33 cellular contexts compared by ENCODE assay signal in the genomic region with DNA sequence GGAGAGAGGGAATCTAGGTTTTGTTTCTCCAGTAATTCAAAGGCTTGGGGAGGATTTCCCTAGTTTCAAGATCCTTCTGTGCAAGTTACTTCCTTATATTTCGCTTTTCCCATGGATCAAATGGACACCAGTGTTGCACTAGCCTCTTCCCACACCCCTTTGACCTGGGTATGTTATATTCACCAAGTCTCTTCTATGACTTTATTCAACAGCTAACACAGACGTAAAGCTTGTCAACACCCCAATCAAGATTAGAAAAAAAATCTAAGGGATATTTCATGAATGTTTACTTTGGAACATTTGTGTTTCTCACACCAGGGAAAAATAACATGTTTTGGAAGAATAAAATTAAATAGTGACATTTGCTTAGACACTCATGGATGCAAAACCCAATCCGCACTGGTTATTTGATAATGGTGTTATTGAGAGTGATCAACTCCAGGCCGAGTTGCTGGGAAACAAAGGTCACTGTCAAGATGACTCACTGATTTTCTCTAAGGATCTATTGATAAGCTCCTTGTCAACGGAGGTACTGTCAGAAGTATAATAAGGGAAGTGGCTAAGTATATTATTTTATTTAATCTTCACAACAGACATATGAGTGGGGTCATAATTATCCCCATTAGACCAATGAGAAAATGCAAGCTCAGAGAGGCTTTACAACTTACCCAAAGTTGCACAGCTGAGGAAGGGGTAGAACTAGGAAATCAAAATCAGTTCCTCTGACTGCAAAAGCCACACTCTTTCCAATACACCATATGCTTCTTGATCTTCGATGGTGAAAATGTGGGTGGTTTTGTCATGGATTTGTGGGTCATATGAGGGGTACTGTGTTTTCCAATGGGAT. TPM values are rescaled to one million over a fixed set of nuclear protein-coding genes. Genes with fewer than 3 reads are reported as not detected.
DNase-seq lines count a peak whose midpoint lies in the region; ATAC-seq and TF ChIP-seq lines count a peak whose summit lies in the region.
"Had no signal": no experiment of that assay in that cellular context is flagged by ENCODE, and none has a peak within 500 bp of the region (broad histone marks: within the 10 kb centered on the region; RNA-seq: fewer than 3 reads in every experiment).

No MANE protein-coding gene starts in this region.

- H3K79me2 ChIP-seq in SK-N-SH (ENCODE audit: insufficient read depth), result peaks cover 95% of the 10 kb centered on the region
- H3K79me2 ChIP-seq in hepatocyte, result peaks cover 82% of the 10 kb centered on the region

- TF ChIP-seq EP300 in SK-N-SH (IDR thresholded peaks at IDR 0.05; ENCODE audit: borderline replicate concordance in 1 of 2, low read depth in 1 of 2, low read length in 1 of 2) (no peak), transverse colon (IDR thresholded peaks at IDR 0.05; ENCODE audit: low read depth) (no peak)

- intact Hi-C loops in tibial artery (cut with DNase I; ENCODE audit: low total_unique reads) (no loop called here), transverse colon (cut with DNase I; ENCODE audit: low total_unique reads) (no loop called here)
- intact Hi-C loops in CD4-positive, alpha-beta memory T cell (cut with micrococcal nuclease), result no loop called here

- H3K27ac ChIP-seq in SK-N-SH (ENCODE audit: low read depth in 2 of 2, low read length in 1 of 2) (no peak overlapping the region), hepatocyte (peak overlapping the region; percentile 93), tibial artery (peak overlapping the region; percentile 77 to 80), transverse colon (peak overlapping the region in 2 of 4 donors; percentile 2 to 8)
- H3K27ac ChIP-seq in CD4-positive, alpha-beta memory T cell (ENCODE audit: low read depth, low read length), result no peak overlapping the region
- H3K27ac ChIP-seq: testis, WERI-Rb-1 had no signal

- no peak for TF ChIP-seq RAD21 in SK-N-SH (IDR thresholded peaks at IDR 0.05; ENCODE audit: low read length)

- 87% methylated on average over 6 of the region's 6 CpGs for WGBS in SK-N-SH (ENCODE audit: low lambda C conversion rate)
- WGBS in hepatocyte (ENCODE audit: low lambda C conversion rate, missing lambda C conversion rate), result 69% methylated on average over 6 of the region's 6 CpGs
- WGBS in transverse colon (ENCODE audit: low coverage in 1 of 2), 2 donors, result 73 to 83% methylated on average over 5 to 6 of the region's 6 CpGs

- CTCF ChIA-PET in SK-N-SH (lab: Yijun Ruan, JAX), result interaction anchor here (0.8 to 1.2 kb wide), 3 partner anchors 10 to 59 kb away, joined by 3 to 5 read pairs (median 4); no protein-coding TSS in a partner anchor
- CTCF ChIA-PET in CD4-positive, alpha-beta memory T cell (lab: Charles Lee; ENCODE audit: partially characterized antibody), result interaction anchor here (0.8 to 1.5 kb wide), 3 partner anchors 45 to 53 kb away, joined by 3 to 4 read pairs (median 4); partner anchors contain the start of gene CREB3L2

- TF ChIP-seq CTCF in SK-N-SH (IDR thresholded peaks at IDR 0.05), result no peak
- TF ChIP-seq CTCF in hepatocyte (IDR thresholded peaks at IDR 0.05; ENCODE audit: poor library complexity), result no peak
- TF ChIP-seq CTCF in tibial artery (IDR thresholded peaks at IDR 0.05), result no peak
- no peak for TF ChIP-seq CTCF in transverse colon (IDR thresholded peaks at IDR 0.05)

- in situ Hi-C loops in transverse colon (cut with MboI; ENCODE audit: low pct_ligation_motif_present in 1 of 4, low pct_unique_long_range_greater_than_20kb in 1 of 4, low sequenced_read_pairs in 3 of 4), result no loop called here

- H3K4me1 Mint-ChIP-seq in activated T-helper 17 cell treated with anti-CD3 and anti-CD28 coated beads, Interleukin-2, amount 50 U/mL, for 72 hours, result peaks cover 16% of the 10 kb centered on the region
- H3K4me1 Mint-ChIP-seq in natural killer cell treated with Interleukin-12 subunit alpha and Interleukin-12 subunit beta and Interleukin-15 and Interleukin-18, amount 100 ng/mL, for 72 hours (ENCODE audit: low read depth in 2 of 2), result peaks cover 11 to 19% of the 10 kb centered on the region in 2 donors
- peaks cover 12 to 50% (median 31%) of the 10 kb centered on the region in 4 donors for H3K4me1 Mint-ChIP-seq in CD4-positive, alpha-beta memory T cell

- H3K36me3 ChIP-seq in SK-N-SH (replicated peaks in 1 of 2; ENCODE audit: control insufficient read depth in 1 of 2, insufficient read depth in 2 of 2, low read length in 1 of 2) (peaks cover 0 to 11% of the 10 kb centered on the region in 2 experiments), hepatocyte (replicated peaks; ENCODE audit: insufficient read depth, low read depth) (no peaks in the 10 kb centered on the region), tibial artery (no peaks in the 10 kb centered on the region), transverse colon (no peaks in the 10 kb centered on the region)
- no peaks in the 10 kb centered on the region for H3K36me3 ChIP-seq in CD4-positive, alpha-beta memory T cell (ENCODE audit: insufficient read depth, low read length)
- H3K36me3 ChIP-seq: ascending aorta, esophagus squamous epithelium, WERI-Rb-1 had no signal

- DNase-seq in SK-N-SH (no peak), hepatocyte (ENCODE audit: low spot score) (no peak), tibial artery (no peak), transverse colon (no peak)
- DNase-seq in natural killer cell treated with Interleukin-12 subunit alpha and Interleukin-12 subunit beta and Interleukin-15 and Interleukin-18, amount 100 ng/mL, for 72 hours (ENCODE audit: low spot score), result no peak
- no peak for DNase-seq in CD4-positive, alpha-beta memory T cell
- DNase-seq: 8988T; activated CD4-positive, alpha-beta T cell treated with anti-CD3 and anti-CD28 coated beads, Interleukin-2, amount 10 ng/mL, durations not matched to agents 24 days and 14 days; activated CD8-positive, alpha-beta memory T cell treated with anti-CD3 and anti-CD28 coated beads for 24 hours; activated effector memory CD4-positive, alpha-beta T cell treated with Interleukin-2 at 50 U/mL for 16 hours; activated naive CD8-positive, alpha-beta T cell treated with anti-CD3 and anti-CD28 coated beads for 36 hours; activated T-cell treated with anti-CD3 and anti-CD28 coated beads for 4 hours; C1 segment of cervical spinal cord; Calu3; caudate nucleus; DMS79; esophagus squamous epithelium; GDM1; naive thymus-derived CD8-positive, alpha-beta T cell; NCI-H1048; NCI-H1694 treated with DMSO at 0.1 percent for 48 hours; NCI-H446; NCI-H82; stimulated activated CD4-positive, alpha-beta T cell treated with anti-CD3 and anti-CD28 coated beads, Interleukin-1b, Interleukin-23, amount 100 ng/mL, for 48 hours; stimulated activated naive CD8-positive, alpha-beta T cell treated with anti-CD3 and anti-CD28 coated beads, Interleukin-15, Interleukin-2, amounts not matched to agents 100 U/mL and 50 U/mL, for 24 hours; T1000; testis; WERI-Rb-1 had no signal

- H3K9me2 ChIP-seq in SK-N-SH, result no peaks in the 10 kb centered on the region
- no peaks in the 10 kb centered on the region for H3K9me2 ChIP-seq in hepatocyte (replicated peaks; ENCODE audit: insufficient read depth)

- ATAC-seq in SK-N-SH treated with all-trans-retinoic acid at 6 μM for 48 hours, result no peak
- no peak for ATAC-seq in activated T-helper 17 cell treated with anti-CD3 and anti-CD28 coated beads, Interleukin-2, amount 50 U/mL, for 72 hours (replicated peaks)
- no peak for ATAC-seq in natural killer cell treated with Interleukin-12 subunit alpha and Interleukin-12 subunit beta and Interleukin-15 and Interleukin-18, amount 100 ng/mL, for 72 hours
- ATAC-seq: naive thymus-derived CD8-positive, alpha-beta T cell; stimulated activated naive CD8-positive, alpha-beta T cell treated with anti-CD3 and anti-CD28 coated beads, Interleukin-15, Interleukin-2, amounts not matched to agents 100 U/mL and 50 U/mL, for 24 hours had no signal

- no peak overlapping the region for H2AFZ ChIP-seq in SK-N-SH (ENCODE audit: low read depth)
- no peak overlapping the region for H2AFZ ChIP-seq in hepatocyte

- POLR2A ChIA-PET in SK-N-SH (lab: Yijun Ruan, JAX), result no interaction called here
- POLR2A ChIA-PET in CD4-positive, alpha-beta memory T cell (lab: Charles Lee; ENCODE audit: partially characterized antibody), result no interaction called here

- no peak overlapping the region for H3K4me3 Mint-ChIP-seq in activated T-helper 17 cell treated with anti-CD3 and anti-CD28 coated beads, Interleukin-2, amount 50 U/mL, for 72 hours
- no peak overlapping the region for H3K4me3 Mint-ChIP-seq in natural killer cell treated with Interleukin-12 subunit alpha and Interleukin-12 subunit beta and Interleukin-15 and Interleukin-18, amount 100 ng/mL, for 72 hours
- H3K4me3 Mint-ChIP-seq in CD4-positive, alpha-beta memory T cell, result peak overlapping the region in 1 of 8 donors; percentile 11
- H3K4me3 Mint-ChIP-seq: activated CD4-positive, alpha-beta T cell treated with anti-CD3 and anti-CD28 coated beads, Interleukin-2, amount 10 ng/mL, durations not matched to agents 24 days and 14 days; activated naive CD8-positive, alpha-beta T cell treated with anti-CD3 and anti-CD28 coated beads for 36 hours; dendritic cell treated with granulocyte-macrophage colony-stimulating factor and Interleukin-4, amounts not matched to agents 40 ng/mL and 50 ng/mL, for 4 days; naive thymus-derived CD8-positive, alpha-beta T cell had no signal

- H3K4me3 ChIP-seq in SK-N-SH (ENCODE audit: low read depth in 2 of 2, low read length in 1 of 2) (no peak overlapping the region), hepatocyte (no peak overlapping the region), tibial artery (no peak overlapping the region), transverse colon (no peak overlapping the region)
- H3K4me3 ChIP-seq in CD4-positive, alpha-beta memory T cell (ENCODE audit: low read length in 2 of 2), result no peak overlapping the region
- H3K4me3 ChIP-seq: ascending aorta, esophagus squamous epithelium, lung, testis had no signal

- H3K36me3 Mint-ChIP-seq in activated T-helper 17 cell treated with anti-CD3 and anti-CD28 coated beads, Interleukin-2, amount 50 U/mL, for 72 hours (ENCODE audit: low read depth), result no peaks in the 10 kb centered on the region
- H3K36me3 Mint-ChIP-seq in natural killer cell treated with Interleukin-12 subunit alpha and Interleukin-12 subunit beta and Interleukin-15 and Interleukin-18, amount 100 ng/mL, for 72 hours, result no peaks in the 10 kb centered on the region
- H3K36me3 Mint-ChIP-seq in CD4-positive, alpha-beta memory T cell, result peaks cover 3 to 8% of the 10 kb centered on the region in 2 donors

- H3F3A ChIP-seq in SK-N-SH (replicated peaks; ENCODE audit: insufficient read depth), result peaks cover 11% of the 10 kb centered on the region

- H3K27me3 ChIP-seq in SK-N-SH (ENCODE audit: insufficient read depth), result no peaks in the 10 kb centered on the region
- no peaks in the 10 kb centered on the region for H3K27me3 ChIP-seq in hepatocyte
- no peaks in the 10 kb centered on the region for H3K27me3 ChIP-seq in tibial artery
- H3K27me3 ChIP-seq in transverse colon, result no peaks in the 10 kb centered on the region
- H3K27me3 ChIP-seq in CD4-positive, alpha-beta memory T cell (ENCODE audit: insufficient read depth, low read length), result no peaks in the 10 kb centered on the region
- H3K27me3 ChIP-seq: ascending aorta, esophagus squamous epithelium, testis had no signal

- no peak overlapping the region for H3K9ac ChIP-seq in SK-N-SH

- no peaks in the 10 kb centered on the region for H3K9me3 Mint-ChIP-seq in activated T-helper 17 cell treated with anti-CD3 and anti-CD28 coated beads, Interleukin-2, amount 50 U/mL, for 72 hours
- H3K9me3 Mint-ChIP-seq in natural killer cell treated with Interleukin-12 subunit alpha and Interleukin-12 subunit beta and Interleukin-15 and Interleukin-18, amount 100 ng/mL, for 72 hours, result no peaks in the 10 kb centered on the region
- no peaks in the 10 kb centered on the region for H3K9me3 Mint-ChIP-seq in CD4-positive, alpha-beta memory T cell
- H3K9me3 Mint-ChIP-seq: activated naive CD8-positive, alpha-beta T cell treated with anti-CD3 and anti-CD28 coated beads for 36 hours; dendritic cell treated with granulocyte-macrophage colony-stimulating factor and Interleukin-4, amounts not matched to agents 40 ng/mL and 50 ng/mL, for 4 days; naive thymus-derived CD8-positive, alpha-beta T cell had no signal

- no peak overlapping the region for H3K4me2 ChIP-seq in SK-N-SH
- peak overlapping the region; percentile 32 for H3K4me2 ChIP-seq in hepatocyte

- H3K9me3 ChIP-seq in SK-N-SH, result no peaks in the 10 kb centered on the region
- H3K9me3 ChIP-seq in hepatocyte (ENCODE audit: low read depth), result no peaks in the 10 kb centered on the region
- H3K9me3 ChIP-seq in tibial artery, result no peaks in the 10 kb centered on the region
- H3K9me3 ChIP-seq in transverse colon, result no peaks in the 10 kb centered on the region
- H3K9me3 ChIP-seq in CD4-positive, alpha-beta memory T cell (ENCODE audit: control insufficient read depth in 1 of 2, low read length in 2 of 2), result no peaks in the 10 kb centered on the region
- H3K9me3 ChIP-seq: ascending aorta, esophagus squamous epithelium, testis had no signal

- H3K27ac Mint-ChIP-seq in activated T-helper 17 cell treated with anti-CD3 and anti-CD28 coated beads, Interleukin-2, amount 50 U/mL, for 72 hours, result peak overlapping the region; percentile 25
- H3K27ac Mint-ChIP-seq in natural killer cell treated with Interleukin-12 subunit alpha and Interleukin-12 subunit beta and Interleukin-15 and Interleukin-18, amount 100 ng/mL, for 72 hours, result no peak overlapping the region
- H3K27ac Mint-ChIP-seq in CD4-positive, alpha-beta memory T cell, result peak overlapping the region in 1 of 7 donors; percentile 39
- H3K27ac Mint-ChIP-seq: activated CD4-positive, alpha-beta T cell treated with anti-CD3 and anti-CD28 coated beads, Interleukin-2, amount 10 ng/mL, durations not matched to agents 24 days and 14 days; activated naive CD8-positive, alpha-beta T cell treated with anti-CD3 and anti-CD28 coated beads for 36 hours; dendritic cell treated with granulocyte-macrophage colony-stimulating factor and Interleukin-4, amounts not matched to agents 40 ng/mL and 50 ng/mL, for 4 days; naive thymus-derived CD8-positive, alpha-beta T cell had no signal

- no peaks in the 10 kb centered on the region; the same call in 1 of the 2 replicates for H4K20me1 ChIP-seq in SK-N-SH (ENCODE audit: insufficient read depth)
- H4K20me1 ChIP-seq in hepatocyte (ENCODE audit: insufficient read depth, poor library complexity, severe bottlenecking), result no peaks in the 10 kb centered on the region

- TF ChIP-seq POLR2A in transverse colon (IDR thresholded peaks at IDR 0.05), result no peak

- H3K4me1 ChIP-seq in SK-N-SH (ENCODE audit: control insufficient read depth in 1 of 2, insufficient read depth in 2 of 2, low read depth in 1 of 2, low read length in 1 of 2) (peaks cover 12 to 22% of the 10 kb centered on the region in 2 experiments), hepatocyte (ENCODE audit: insufficient read depth) (peaks cover 46% of the 10 kb centered on the region), tibial artery (peaks cover 0 to 93% (median 64%) of the 10 kb centered on the region in 4 donors), transverse colon (peaks cover 31 to 70% (median 37%) of the 10 kb centered on the region in 4 donors)
- peaks cover 10% of the 10 kb centered on the region for H3K4me1 ChIP-seq in CD4-positive, alpha-beta memory T cell (ENCODE audit: insufficient read depth, low read length)

- no peaks in the 10 kb centered on the region for H3K27me3 Mint-ChIP-seq in activated T-helper 17 cell treated with anti-CD3 and anti-CD28 coated beads, Interleukin-2, amount 50 U/mL, for 72 hours
- no peaks in the 10 kb centered on the region for H3K27me3 Mint-ChIP-seq in natural killer cell treated with Interleukin-12 subunit alpha and Interleukin-12 subunit beta and Interleukin-15 and Interleukin-18, amount 100 ng/mL, for 72 hours
- no peaks in the 10 kb centered on the region for H3K27me3 Mint-ChIP-seq in CD4-positive, alpha-beta memory T cell
- H3K27me3 Mint-ChIP-seq: activated CD4-positive, alpha-beta T cell treated with anti-CD3 and anti-CD28 coated beads, Interleukin-2, amount 10 ng/mL, durations not matched to agents 24 days and 14 days; activated naive CD8-positive, alpha-beta T cell treated with anti-CD3 and anti-CD28 coated beads for 36 hours; dendritic cell treated with granulocyte-macrophage colony-stimulating factor and Interleukin-4, amounts not matched to agents 40 ng/mL and 50 ng/mL, for 4 days; naive thymus-derived CD8-positive, alpha-beta T cell had no signal

RNA-seq across cellular contexts. Expression of gene CREB3L2, which starts 52.2 kb away (rescaled TPM):
- 22.9 and 23.5 TPM in 2 replicates for polyA plus RNA-seq in SK-N-SH (2012; rRNA removed)
- 22.5 and 24.7 TPM in 2 replicates for polyA plus RNA-seq in SK-N-SH (2012; cell fraction: cytosol; rRNA removed)
- polyA plus RNA-seq in SK-N-SH (2012; cell fraction: nucleus; rRNA removed), result 14.7 and 18.0 TPM in 2 replicates
- total RNA-seq in activated T-helper 17 cell treated with anti-CD3 and anti-CD28 coated beads, Interleukin-2, amount 50 U/mL, for 72 hours, result 10 to 100 TPM; 26.0 to 38.4 TPM
- 33.9 and 38.3 TPM in 2 replicates for total RNA-seq in hepatocyte
- 34.4 and 37.6 TPM in 2 replicates for polyA plus RNA-seq in hepatocyte
- total RNA-seq in transverse colon, result 10 to 100 TPM; 16.4 to 37.0 (median 19.9) TPM
- total RNA-seq in natural killer cell treated with Interleukin-12 subunit alpha and Interleukin-12 subunit beta and Interleukin-15 and Interleukin-18, amount 100 ng/mL, for 72 hours, result 10 to 100 TPM; 53.5 to 59.0 TPM
- total RNA-seq in CD4-positive, alpha-beta memory T cell, result 10 to 100 TPM; 39.3 to 41.3 TPM
- 10 to 100 TPM in 1 of 2 donors, 1 to 10 TPM in 1; 6.8 to 17.4 TPM for polyA plus RNA-seq in CD4-positive, alpha-beta memory T cell

Comparison
In these comparisons a context has a peak if more than half of its experiments do, and no peak if none do; other contexts are left out.
1. H3K27ac ChIP-seq: peak in hepatocyte (single experiment) and tibial artery (2 of 2); none in SK-N-SH (0 of 2) and CD4-positive, alpha-beta memory T cell (single experiment).